5 cellular contexts compared by ENCODE assay signal in the genomic region with DNA sequence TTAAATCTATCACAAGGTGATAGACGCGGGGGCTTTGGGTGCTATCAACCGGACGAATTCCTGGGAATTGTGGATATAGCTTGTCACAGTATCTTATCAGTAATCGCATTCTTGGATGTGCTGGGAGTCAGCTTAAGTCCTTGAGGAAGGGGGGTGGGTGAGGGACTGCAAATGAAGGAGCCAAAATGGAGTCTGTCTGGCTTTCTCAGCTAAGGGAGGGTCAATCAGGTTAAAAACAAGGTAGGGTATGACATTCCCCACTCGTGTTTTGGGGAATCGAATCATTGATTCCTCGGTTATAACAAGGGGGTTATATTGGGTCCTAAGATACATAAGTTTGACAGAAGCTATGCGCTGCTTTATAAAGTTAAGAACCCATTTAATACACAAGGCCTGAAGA. TPM values are rescaled to one million over a fixed set of nuclear protein-coding genes. Genes with fewer than 3 reads are reported as not detected.
"Had no signal": no experiment of that assay in that cellular context is flagged by ENCODE, and none has a peak within 500 bp of the region (broad histone marks: within the 10 kb centered on the region; RNA-seq: fewer than 3 reads in every experiment).

No MANE protein-coding gene starts in this region.

RNA-seq across cellular contexts. Expression of a gene that starts 13.6 kb away (rescaled TPM):
- total RNA-seq: LHCN-M2, OCI-LY7, PC-3, SK-MEL-5 had no signal
- polyA plus RNA-seq: SK-N-SH had no signal
